In genomic region chr4:84917087-84917821, GRCh38 we compare ENCODE assay signal across 16 cellular contexts.
"Had no signal": no experiment of that assay in that cellular context is flagged by ENCODE, and none has a peak within 500 bp of the region (broad histone marks: within the 10 kb centered on the region; RNA-seq: fewer than 3 reads in every experiment).

No MANE protein-coding gene starts in this region.

- H3K9me3 ChIP-seq: ovary, spleen, upper lobe of right lung had no signal

- ATAC-seq: activated CD4-positive, alpha-beta T cell treated with anti-CD3 and anti-CD28 coated beads for 36 hours; activated CD8-positive, alpha-beta T cell treated with anti-CD3 and anti-CD28 coated beads for 36 hours; activated T-helper 17 cell treated with anti-CD3 and anti-CD28 coated beads, Interleukin-2, amount 50 U/mL, for 72 hours; naive thymus-derived CD8-positive, alpha-beta T cell; upper lobe of right lung had no signal

- H3K4me3 ChIP-seq: ovary, spleen, upper lobe of right lung had no signal

- DNase-seq: activated CD4-positive, alpha-beta T cell treated with anti-CD3 and anti-CD28 coated beads for 36 hours; activated CD8-positive, alpha-beta T cell treated with anti-CD3 and anti-CD28 coated beads for 36 hours; activated naive CD4-positive, alpha-beta T cell treated with anti-CD3 and anti-CD28 coated beads for 36 hours; activated T-cell treated with anti-CD3 and anti-CD28 coated beads, Interleukin-2, amount 50 U/mL, for 1 hour; cortex of kidney; erythroblast; naive thymus-derived CD8-positive, alpha-beta T cell; ovary; spleen; stimulated activated CD4-positive, alpha-beta T cell treated with anti-CD3 and anti-CD28 coated beads, Interleukin-1b, Interleukin-23, amount 100 ng/mL, for 48 hours; stimulated activated CD8-positive, alpha-beta memory T cell treated with anti-CD3 and anti-CD28 coated beads, Interleukin-4, amount 100 ng/mL, for 48 hours; stimulated activated naive CD4-positive, alpha-beta T cell; upper lobe of right lung had no signal

- H3K4me1 Mint-ChIP-seq: activated CD4-positive, alpha-beta T cell treated with anti-CD3 and anti-CD28 coated beads for 36 hours; activated T-helper 17 cell treated with anti-CD3 and anti-CD28 coated beads, Interleukin-2, amount 50 U/mL, for 72 hours; central memory CD8-positive, alpha-beta T cell; naive thymus-derived CD8-positive, alpha-beta T cell had no signal

- H3K9me3 Mint-ChIP-seq: activated CD8-positive, alpha-beta T cell treated with anti-CD3 and anti-CD28 coated beads for 36 hours; activated naive CD4-positive, alpha-beta T cell treated with anti-CD3 and anti-CD28 coated beads for 36 hours; activated T-helper 17 cell treated with anti-CD3 and anti-CD28 coated beads, Interleukin-2, amount 50 U/mL, for 72 hours had no signal

- H3K36me3 Mint-ChIP-seq: naive thymus-derived CD8-positive, alpha-beta T cell had no signal

- H3K27me3 Mint-ChIP-seq: activated CD8-positive, alpha-beta T cell treated with anti-CD3 and anti-CD28 coated beads for 36 hours; activated T-helper 17 cell treated with anti-CD3 and anti-CD28 coated beads, Interleukin-2, amount 50 U/mL, for 72 hours; central memory CD8-positive, alpha-beta T cell had no signal

- H3K27ac ChIP-seq: ovary, spleen, upper lobe of right lung had no signal

- H3K36me3 ChIP-seq: ovary, spleen, upper lobe of right lung had no signal

- H3K27ac Mint-ChIP-seq: activated CD4-positive, alpha-beta T cell treated with anti-CD3 and anti-CD28 coated beads for 36 hours; activated CD8-positive, alpha-beta T cell treated with anti-CD3 and anti-CD28 coated beads for 36 hours; activated naive CD4-positive, alpha-beta T cell treated with anti-CD3 and anti-CD28 coated beads for 36 hours; activated T-helper 17 cell treated with anti-CD3 and anti-CD28 coated beads, Interleukin-2, amount 50 U/mL, for 72 hours; naive thymus-derived CD8-positive, alpha-beta T cell had no signal

- H3K4me3 Mint-ChIP-seq: activated CD4-positive, alpha-beta T cell treated with anti-CD3 and anti-CD28 coated beads for 36 hours; activated CD8-positive, alpha-beta T cell treated with anti-CD3 and anti-CD28 coated beads for 36 hours; activated naive CD4-positive, alpha-beta T cell treated with anti-CD3 and anti-CD28 coated beads for 36 hours; activated T-helper 17 cell treated with anti-CD3 and anti-CD28 coated beads, Interleukin-2, amount 50 U/mL, for 72 hours; central memory CD8-positive, alpha-beta T cell; naive thymus-derived CD8-positive, alpha-beta T cell; WTC11 had no signal
